In genomic region chr6:27807415-27808241, GRCh38 we compare ENCODE assay signal across 8 cellular contexts.
DNase-seq lines count a peak whose midpoint lies in the region; ATAC-seq and TF ChIP-seq lines count a peak whose summit lies in the region.
"Not testable (repeated sequence)": the region's sequence is repeated elsewhere in the genome, so short reads cannot be mapped to it uniquely, and the experiment has no call there.

No MANE protein-coding gene starts in this region.

- peaks cover 94% of the 10 kb centered on the region for H3K27me3 ChIP-seq in left ventricle myocardium inferior (ENCODE audit: low read depth)

- intact Hi-C loops in left ventricle myocardium inferior (cut with micrococcal nuclease): not testable (repeated sequence)

- in situ Hi-C loops in astrocyte of the cerebellum (cut with HindIII; ENCODE audit: low sequenced_read_pairs): not testable (repeated sequence)

- H3K27ac ChIP-seq in 22Rv1 (peak overlapping the region; percentile 99), left ventricle myocardium inferior (replicated peaks) (peak overlapping the region; percentile 81)

- not testable (repeated sequence) for H3K36me3 ChIP-seq in left ventricle myocardium inferior

- H3K4me3 Mint-ChIP-seq in T-helper 1 cell treated with Interleukin-12 subunit alpha and Interleukin-12 subunit beta and Interleukin-4 antibody, amounts not matched to agents 30 μg/mL and 1 μg/mL, for 36 hours: peak overlapping the region; percentile 94

- peaks cover 49% of the 10 kb centered on the region for H3K4me1 Mint-ChIP-seq in T-helper 1 cell treated with Interleukin-12 subunit alpha and Interleukin-12 subunit beta and Interleukin-4 antibody, amounts not matched to agents 30 μg/mL and 1 μg/mL, for 36 hours (ENCODE audit: low read depth)

- H3K9me3 ChIP-seq in left ventricle myocardium inferior (replicated peaks): not testable (repeated sequence)

- H3K36me3 Mint-ChIP-seq in T-helper 1 cell treated with Interleukin-12 subunit alpha and Interleukin-12 subunit beta and Interleukin-4 antibody, amounts not matched to agents 30 μg/mL and 1 μg/mL, for 36 hours (ENCODE audit: low read depth): not testable (repeated sequence)

- H3K9me3 Mint-ChIP-seq in T-helper 1 cell treated with Interleukin-12 subunit alpha and Interleukin-12 subunit beta and Interleukin-4 antibody, amounts not matched to agents 30 μg/mL and 1 μg/mL, for 36 hours: not testable (repeated sequence)

- TF ChIP-seq CTCF in 22Rv1 (IDR thresholded peaks at IDR 0.05); astrocyte of the cerebellum (IDR thresholded peaks at IDR 0.05; ENCODE audit: low read depth, low read length, missing control alignments); left ventricle myocardium inferior (IDR thresholded peaks at IDR 0.05; ENCODE audit: borderline replicate concordance): not testable (repeated sequence)

- H3K27me3 Mint-ChIP-seq in T-helper 1 cell treated with Interleukin-12 subunit alpha and Interleukin-12 subunit beta and Interleukin-4 antibody, amounts not matched to agents 30 μg/mL and 1 μg/mL, for 36 hours (ENCODE audit: low read depth): not testable (repeated sequence)

- DNase-seq in NCI-H187 (lab: John Stamatoyannopoulos, UW): peak; percentile 83 to 84
- DNase-seq in astrocyte of the cerebellum (ENCODE audit: low read depth): peak; percentile 94
- peak; percentile 33 for DNase-seq in left ventricle myocardium inferior
- peak; percentile 90 for DNase-seq in pons (ENCODE audit: low spot score)

- peak overlapping the region; percentile 53 for H3K4me3 ChIP-seq in astrocyte of the cerebellum (ENCODE audit: low read depth, low read length)
- H3K4me3 ChIP-seq in left ventricle myocardium inferior: peak overlapping the region; percentile 73

- peak overlapping the region; percentile 100 for H3K27ac Mint-ChIP-seq in T-helper 1 cell treated with Interleukin-12 subunit alpha and Interleukin-12 subunit beta and Interleukin-4 antibody, amounts not matched to agents 30 μg/mL and 1 μg/mL, for 36 hours

- H3K4me1 ChIP-seq in left ventricle myocardium inferior: peaks cover 30% of the 10 kb centered on the region

- peak; percentile 51 for ATAC-seq in GM18508 (IDR thresholded peaks at IDR 0.05; ENCODE audit: insufficient read depth, unreplicated experiment)
- peak; percentile 64 for ATAC-seq in HG02970 (IDR thresholded peaks at IDR 0.05; ENCODE audit: low FRiP score, unreplicated experiment)

Comparison
In these comparisons a context has a peak if more than half of its experiments do, and no peak if none do; other contexts are left out.
1. Peak in every context shown above with its lines: DNase-seq, ATAC-seq, H3K4me3 ChIP-seq and H3K27ac ChIP-seq.
2. DNase-seq: peak in every context shown above with its lines; median percentile 94 in astrocyte of the cerebellum; 90 in pons; 84 in NCI-H187; 33 in left ventricle myocardium inferior.